ENCODE assay signal across 24 cellular contexts in genomic region chr16:58217341-58217925, GRCh38.
"Had no signal": no experiment of that assay in that cellular context is flagged by ENCODE, and none has a peak within 500 bp of the region (broad histone marks: within the 10 kb centered on the region; RNA-seq: fewer than 3 reads in every experiment).

No MANE protein-coding gene starts in this region.

- DNase-seq: islet precursor cell; left ventricle myocardium inferior; mesendoderm; naive B cell; natural killer cell; nephron progenitor cell; occipital lobe; small intestine; spleen; stimulated activated CD4-positive, alpha-beta T cell treated with anti-CD3 and anti-CD28 coated beads, Interleukin-4, amount 100 ng/mL, for 24 hours; stimulated activated naive CD4-positive, alpha-beta T cell; tibial artery; upper lobe of right lung had no signal

- H3K4me3 ChIP-seq: hepatocyte, left ventricle myocardium inferior, lung, neural progenitor cell, right atrium auricular region, spleen, suprapubic skin, thoracic aorta, tibial artery, upper lobe of right lung had no signal

- H3K27ac ChIP-seq: hepatocyte, left ventricle myocardium inferior, neural progenitor cell, neutrophil, parathyroid adenoma, right atrium auricular region, spleen, suprapubic skin, thoracic aorta, tibial artery, upper lobe of right lung had no signal

- H3K4me2 ChIP-seq: hepatocyte, neural progenitor cell had no signal

- H3K79me2 ChIP-seq: hepatocyte, parathyroid adenoma had no signal

- FAIRE-seq: small intestine, urothelium cell line had no signal

- H2AFZ ChIP-seq: hepatocyte, neural progenitor cell, parathyroid adenoma had no signal

- H3K36me3 ChIP-seq: left ventricle myocardium inferior, neural progenitor cell, neutrophil, right atrium auricular region, spleen, suprapubic skin, thoracic aorta, tibial artery, upper lobe of right lung had no signal

- H3K9ac ChIP-seq: neural progenitor cell, parathyroid adenoma had no signal

- H3K9me3 ChIP-seq: neutrophil, right atrium auricular region, suprapubic skin, thoracic aorta, upper lobe of right lung had no signal

- H3K4me1 ChIP-seq: left ventricle myocardium inferior, neural progenitor cell, parathyroid adenoma, right atrium auricular region, spleen, tibial artery, upper lobe of right lung had no signal

- H3K27me3 ChIP-seq: hepatocyte, right atrium auricular region, suprapubic skin, upper lobe of right lung had no signal

- ATAC-seq: natural killer cell; sciatic nerve; stimulated activated effector memory CD8-positive, alpha-beta T cell treated with anti-CD3 and anti-CD28 coated beads, Interleukin-12 subunit alpha, Interleukin-12 subunit beta, amount 100 ng/mL, for 72 hours; upper lobe of right lung had no signal
